ENCODE assay signal across 1 cellular context in the genomic region with DNA sequence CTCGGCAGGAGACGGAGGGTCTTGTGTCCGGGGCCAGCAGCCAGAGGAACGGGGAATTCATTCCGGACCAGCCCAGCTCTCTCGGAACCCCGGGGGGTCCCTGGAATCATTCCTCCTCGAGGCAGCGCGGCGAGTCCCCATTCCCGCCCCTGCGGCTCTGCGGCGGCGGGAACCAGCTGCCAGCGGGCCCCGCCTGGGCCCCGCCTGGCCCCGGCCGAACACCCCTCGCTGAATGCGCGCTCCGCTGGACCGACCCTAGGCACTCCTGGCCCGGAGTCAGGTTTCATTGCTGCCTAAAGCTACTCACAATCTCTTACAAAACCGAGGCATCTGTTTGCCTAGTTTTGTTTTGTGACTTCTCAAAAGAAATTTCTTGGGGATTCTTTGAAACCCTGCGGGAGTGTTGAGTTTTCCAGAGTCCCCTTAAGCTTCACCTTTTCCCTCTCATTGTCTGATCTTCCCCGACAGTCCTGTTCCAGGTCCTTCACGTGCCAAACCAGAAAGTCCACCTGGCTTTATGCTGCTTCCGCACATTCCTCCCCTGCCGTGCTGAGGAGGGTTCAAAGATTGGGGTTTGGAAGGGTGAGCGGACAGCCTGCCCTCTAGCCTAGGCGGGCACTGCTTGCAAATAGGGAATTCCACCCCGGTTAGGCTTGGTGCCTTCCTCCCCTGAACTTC.
TF ChIP-seq lines count a peak whose summit lies in the region.

No MANE protein-coding gene starts in this region.

TF ChIP-seq in HepG2, 621 proteins besides CTCF, POLR2A, EP300 and RAD21 (continued from another document and continues in another):
- no peak for TF ChIP-seq AFF4 (CRISPR knock-in tag; IDR thresholded peaks at IDR 0.05)
- TF ChIP-seq, protein P1, sequence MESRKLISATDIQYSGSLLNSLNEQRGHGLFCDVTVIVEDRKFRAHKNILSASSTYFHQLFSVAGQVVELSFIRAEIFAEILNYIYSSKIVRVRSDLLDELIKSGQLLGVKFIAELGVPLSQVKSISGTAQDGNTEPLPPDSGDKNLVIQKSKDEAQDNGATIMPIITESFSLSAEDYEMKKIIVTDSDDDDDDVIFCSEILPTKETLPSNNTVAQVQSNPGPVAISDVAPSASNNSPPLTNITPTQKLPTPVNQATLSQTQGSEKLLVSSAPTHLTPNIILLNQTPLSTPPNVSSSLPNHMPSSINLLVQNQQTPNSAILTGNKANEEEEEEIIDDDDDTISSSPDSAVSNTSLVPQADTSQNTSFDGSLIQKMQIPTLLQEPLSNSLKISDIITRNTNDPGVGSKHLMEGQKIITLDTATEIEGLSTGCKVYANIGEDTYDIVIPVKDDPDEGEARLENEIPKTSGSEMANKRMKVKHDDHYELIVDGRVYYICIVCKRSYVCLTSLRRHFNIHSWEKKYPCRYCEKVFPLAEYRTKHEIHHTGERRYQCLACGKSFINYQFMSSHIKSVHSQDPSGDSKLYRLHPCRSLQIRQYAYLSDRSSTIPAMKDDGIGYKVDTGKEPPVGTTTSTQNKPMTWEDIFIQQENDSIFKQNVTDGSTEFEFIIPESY (CRISPR knock-in tag; IDR thresholded peaks at IDR 0.05), result no peak
- TF ChIP-seq IRF2 (CRISPR knock-in tag; IDR thresholded peaks at IDR 0.05), result no peak
- no peak for TF ChIP-seq GTF2F1 (IDR thresholded peaks at IDR 0.05; ENCODE audit: low read length)
- TF ChIP-seq, protein P2, sequence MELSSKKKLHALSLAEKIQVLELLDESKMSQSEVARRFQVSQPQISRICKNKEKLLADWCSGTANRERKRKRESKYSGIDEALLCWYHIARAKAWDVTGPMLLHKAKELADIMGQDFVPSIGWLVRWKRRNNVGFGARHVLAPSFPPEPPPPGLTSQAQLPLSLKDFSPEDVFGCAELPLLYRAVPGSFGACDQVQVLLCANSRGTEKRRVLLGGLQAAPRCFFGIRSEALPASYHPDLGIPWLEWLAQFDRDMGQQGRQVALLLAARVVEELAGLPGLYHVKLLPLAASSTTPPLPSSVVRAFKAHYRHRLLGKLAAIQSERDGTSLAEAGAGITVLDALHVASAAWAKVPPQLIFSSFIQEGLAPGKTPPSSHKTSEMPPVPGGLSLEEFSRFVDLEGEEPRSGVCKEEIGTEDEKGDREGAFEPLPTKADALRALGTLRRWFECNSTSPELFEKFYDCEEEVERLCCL (CRISPR knock-in tag; IDR thresholded peaks at IDR 0.05; ENCODE audit: borderline replicate concordance), result no peak
- TF ChIP-seq, protein P3, sequence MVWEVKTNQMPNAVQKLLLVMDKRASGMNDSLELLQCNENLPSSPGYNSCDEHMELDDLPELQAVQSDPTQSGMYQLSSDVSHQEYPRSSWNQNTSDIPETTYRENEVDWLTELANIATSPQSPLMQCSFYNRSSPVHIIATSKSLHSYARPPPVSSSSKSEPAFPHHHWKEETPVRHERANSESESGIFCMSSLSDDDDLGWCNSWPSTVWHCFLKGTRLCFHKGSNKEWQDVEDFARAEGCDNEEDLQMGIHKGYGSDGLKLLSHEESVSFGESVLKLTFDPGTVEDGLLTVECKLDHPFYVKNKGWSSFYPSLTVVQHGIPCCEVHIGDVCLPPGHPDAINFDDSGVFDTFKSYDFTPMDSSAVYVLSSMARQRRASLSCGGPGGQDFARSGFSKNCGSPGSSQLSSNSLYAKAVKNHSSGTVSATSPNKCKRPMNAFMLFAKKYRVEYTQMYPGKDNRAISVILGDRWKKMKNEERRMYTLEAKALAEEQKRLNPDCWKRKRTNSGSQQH (CRISPR knock-in tag; IDR thresholded peaks at IDR 0.05; ENCODE audit: low read depth), result no peak
- TF ChIP-seq ZNF253 (CRISPR knock-in tag; IDR thresholded peaks at IDR 0.05; ENCODE audit: borderline replicate concordance), result no peak
- TF ChIP-seq ZNF251 (CRISPR knock-in tag; IDR thresholded peaks at IDR 0.05), result no peak
- TF ChIP-seq, protein P4, sequence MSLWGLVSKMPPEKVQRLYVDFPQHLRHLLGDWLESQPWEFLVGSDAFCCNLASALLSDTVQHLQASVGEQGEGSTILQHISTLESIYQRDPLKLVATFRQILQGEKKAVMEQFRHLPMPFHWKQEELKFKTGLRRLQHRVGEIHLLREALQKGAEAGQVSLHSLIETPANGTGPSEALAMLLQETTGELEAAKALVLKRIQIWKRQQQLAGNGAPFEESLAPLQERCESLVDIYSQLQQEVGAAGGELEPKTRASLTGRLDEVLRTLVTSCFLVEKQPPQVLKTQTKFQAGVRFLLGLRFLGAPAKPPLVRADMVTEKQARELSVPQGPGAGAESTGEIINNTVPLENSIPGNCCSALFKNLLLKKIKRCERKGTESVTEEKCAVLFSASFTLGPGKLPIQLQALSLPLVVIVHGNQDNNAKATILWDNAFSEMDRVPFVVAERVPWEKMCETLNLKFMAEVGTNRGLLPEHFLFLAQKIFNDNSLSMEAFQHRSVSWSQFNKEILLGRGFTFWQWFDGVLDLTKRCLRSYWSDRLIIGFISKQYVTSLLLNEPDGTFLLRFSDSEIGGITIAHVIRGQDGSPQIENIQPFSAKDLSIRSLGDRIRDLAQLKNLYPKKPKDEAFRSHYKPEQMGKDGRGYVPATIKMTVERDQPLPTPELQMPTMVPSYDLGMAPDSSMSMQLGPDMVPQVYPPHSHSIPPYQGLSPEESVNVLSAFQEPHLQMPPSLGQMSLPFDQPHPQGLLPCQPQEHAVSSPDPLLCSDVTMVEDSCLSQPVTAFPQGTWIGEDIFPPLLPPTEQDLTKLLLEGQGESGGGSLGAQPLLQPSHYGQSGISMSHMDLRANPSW (CRISPR knock-in tag; IDR thresholded peaks at IDR 0.05; ENCODE audit: borderline replicate concordance), result no peak
- TF ChIP-seq, protein P5, sequence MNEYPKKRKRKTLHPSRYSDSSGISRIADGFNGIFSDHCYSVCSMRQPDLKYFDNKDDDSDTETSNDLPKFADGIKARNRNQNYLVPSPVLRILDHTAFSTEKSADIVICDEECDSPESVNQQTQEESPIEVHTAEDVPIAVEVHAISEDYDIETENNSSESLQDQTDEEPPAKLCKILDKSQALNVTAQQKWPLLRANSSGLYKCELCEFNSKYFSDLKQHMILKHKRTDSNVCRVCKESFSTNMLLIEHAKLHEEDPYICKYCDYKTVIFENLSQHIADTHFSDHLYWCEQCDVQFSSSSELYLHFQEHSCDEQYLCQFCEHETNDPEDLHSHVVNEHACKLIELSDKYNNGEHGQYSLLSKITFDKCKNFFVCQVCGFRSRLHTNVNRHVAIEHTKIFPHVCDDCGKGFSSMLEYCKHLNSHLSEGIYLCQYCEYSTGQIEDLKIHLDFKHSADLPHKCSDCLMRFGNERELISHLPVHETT (CRISPR knock-in tag; conservative IDR thresholded peaks at IDR 0.05), result no peak
- no peak for TF ChIP-seq FOXM1 (CRISPR knock-in tag; IDR thresholded peaks at IDR 0.05)
- no peak for TF ChIP-seq SNAI1 (CRISPR knock-in tag; IDR thresholded peaks at IDR 0.05; ENCODE audit: borderline replicate concordance)
- no peak for TF ChIP-seq RBAK (CRISPR knock-in tag; IDR thresholded peaks at IDR 0.05)
- TF ChIP-seq PRDM15 (CRISPR knock-in tag; IDR thresholded peaks at IDR 0.05), result peak; percentile 31; the same call in 1 of the 2 replicates
- no peak for TF ChIP-seq ZNF746 (CRISPR knock-in tag; IDR thresholded peaks at IDR 0.05)
- TF ChIP-seq RXRB (CRISPR knock-in tag; IDR thresholded peaks at IDR 0.05; ENCODE audit: borderline replicate concordance), result no peak
- no peak for TF ChIP-seq MLLT10 (CRISPR knock-in tag; IDR thresholded peaks at IDR 0.05)
- TF ChIP-seq HMG20A (CRISPR knock-in tag; IDR thresholded peaks at IDR 0.05; ENCODE audit: borderline replicate concordance), result no peak
- TF ChIP-seq TP53 (CRISPR knock-in tag; conservative IDR thresholded peaks at IDR 0.05), result no peak
- TF ChIP-seq YY1 (IDR thresholded peaks at IDR 0.05; ENCODE audit: insufficient read depth, insufficient replicate concordance, low read depth, low read length), result no peak
- no peak for TF ChIP-seq HOXA7 (CRISPR knock-in tag; IDR thresholded peaks at IDR 0.05)
- TF ChIP-seq RXRA (CRISPR knock-in tag; IDR thresholded peaks at IDR 0.05), result no peak
- no peak for TF ChIP-seq POLR2AphosphoS2 (IDR thresholded peaks at IDR 0.05; ENCODE audit: low read depth, low read length)
- no peak for TF ChIP-seq ZNF33B (CRISPR knock-in tag; IDR thresholded peaks at IDR 0.05)
- TF ChIP-seq ZSCAN31 (CRISPR knock-in tag; IDR thresholded peaks at IDR 0.05; ENCODE audit: low read depth), result no peak
- peak; percentile 11 for TF ChIP-seq HNRNPLL (IDR thresholded peaks at IDR 0.05; ENCODE audit: low read depth, low read length, poor library complexity, severe bottlenecking)
- no peak for TF ChIP-seq ZNF572 (CRISPR knock-in tag; IDR thresholded peaks at IDR 0.05)
- no peak for TF ChIP-seq MEIS1 (CRISPR knock-in tag; IDR thresholded peaks at IDR 0.05; ENCODE audit: borderline replicate concordance)
- no peak; the same call in 1 of the 2 replicates for TF ChIP-seq ARID4A (CRISPR knock-in tag; IDR thresholded peaks at IDR 0.05; ENCODE audit: borderline replicate concordance)
- no peak; the same call in 1 of the 2 replicates for TF ChIP-seq ZSCAN21 (CRISPR knock-in tag; IDR thresholded peaks at IDR 0.05; ENCODE audit: borderline replicate concordance)
- peak; percentile 36 for TF ChIP-seq EZH2 (conservative IDR thresholded peaks at IDR 0.05; ENCODE audit: low read depth, low read length)
- TF ChIP-seq SMARCE1 (IDR thresholded peaks at IDR 0.05; ENCODE audit: borderline replicate concordance), result no peak
